In the genomic region with DNA sequence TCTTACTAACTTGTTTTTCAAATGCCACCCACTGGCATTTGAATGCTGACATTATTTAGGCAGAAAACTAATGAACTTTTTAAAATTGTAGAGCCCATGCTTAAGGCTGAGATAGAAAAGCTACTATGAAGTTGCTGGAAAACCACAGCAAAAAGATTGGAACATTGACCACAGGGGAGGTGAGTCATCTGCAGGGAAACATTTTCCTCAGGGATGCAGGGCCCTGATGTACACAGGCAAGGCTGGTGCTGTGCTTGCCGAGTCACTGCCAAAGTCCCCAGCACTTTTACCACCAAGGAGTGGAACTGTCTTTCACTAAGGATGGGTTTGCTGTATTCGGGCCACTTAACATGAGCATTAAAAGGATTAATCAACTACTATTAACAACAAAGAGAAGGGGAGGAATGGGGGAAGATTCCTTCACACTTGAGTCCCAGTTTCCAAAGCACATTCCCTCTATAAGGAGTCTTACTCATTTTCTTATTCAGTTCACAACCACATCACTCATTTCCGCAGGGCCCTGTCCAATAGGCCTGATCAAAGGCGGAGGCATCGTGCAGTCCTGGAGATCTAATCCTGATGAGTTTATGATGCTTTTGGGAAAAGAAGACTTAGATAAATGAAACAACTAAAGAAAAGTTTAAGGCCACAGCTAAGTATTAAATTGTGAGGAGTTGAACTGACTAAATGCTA, we compare ENCODE assay signal across 18 cellular contexts.
A peak's percentile ranks its signal among the peaks of the same experiment; 100 is the strongest.
DNase-seq lines count a peak whose midpoint lies in the region; ATAC-seq and TF ChIP-seq lines count a peak whose summit lies in the region.
"Had no signal": no experiment of that assay in that cellular context is flagged by ENCODE, and none has a peak within 500 bp of the region (broad histone marks: within the 10 kb centered on the region; RNA-seq: fewer than 3 reads in every experiment).

No MANE protein-coding gene starts in this region.

- no peak for TF ChIP-seq CTCF in cardiac fibroblast (IDR thresholded peaks at IDR 0.05; ENCODE audit: low read depth, low read length)

- no peak overlapping the region for H3K4me3 ChIP-seq in cardiac fibroblast (replicated peaks in 1 of 2; ENCODE audit: low read depth in 2 of 2, low read length in 2 of 2)
- H3K4me3 ChIP-seq: body of pancreas, psoas muscle, uterus had no signal

- DNase-seq in AG20443 (ENCODE audit: low spot score) = peak; percentile 51
- DNase-seq in LHCN-M2 (ENCODE audit: low read depth) = peak; percentile 30
- DNase-seq in cardiac fibroblast (ENCODE audit: low read depth in 2 of 2) = peak; percentile 66 to 77
- DNase-seq in islet precursor cell = peak; percentile 73
- DNase-seq in SKM-1 (lab: John Stamatoyannopoulos, UW; ENCODE audit: unreplicated experiment) = no peak
- DNase-seq in NCI-H2081 (lab: John Stamatoyannopoulos, UW) = no peak
- DNase-seq in DMS153 treated with DMSO at 0.1 percent for 48 hours (lab: John Stamatoyannopoulos, UW; ENCODE audit: unreplicated experiment) = no peak
- DNase-seq: activated effector memory CD4-positive, alpha-beta T cell treated with anti-CD3 and anti-CD28 coated beads, Interleukin-2, amount 50 U/mL, for 16 hours; Caco-2; foreskin keratinocyte; NCI-H446 treated with DMSO at 0.1 percent for 48 hours; psoas muscle; stimulated activated naive CD4-positive, alpha-beta T cell treated with Interleukin-2 at 50 U/mL for 16 hours; uterus; WERI-Rb-1 had no signal

- no peak for ATAC-seq in HG02973 (IDR thresholded peaks at IDR 0.05; ENCODE audit: unreplicated experiment)
- ATAC-seq: body of pancreas; foreskin keratinocyte; natural killer cell treated with Interleukin-12 subunit alpha and Interleukin-12 subunit beta and Interleukin-15 and Interleukin-18, amount 100 ng/mL, for 72 hours; psoas muscle had no signal

Comparison
In these comparisons a context has a peak if more than half of its experiments do, and no peak if none do; other contexts are left out.
1. DNase-seq: peak in AG20443 (single experiment), LHCN-M2 (single experiment), cardiac fibroblast (2 of 2) and islet precursor cell (single experiment); none in SKM-1 (single experiment), NCI-H2081 (0 of 2) and DMS153 treated with DMSO at 0.1 percent for 48 hours (single experiment).